11 cellular contexts compared by ENCODE assay signal in genomic region chr12:77947746-77948145, GRCh38.
"Had no signal": no experiment of that assay in that cellular context is flagged by ENCODE, and none has a peak within 500 bp of the region (broad histone marks: within the 10 kb centered on the region; RNA-seq: fewer than 3 reads in every experiment).

No MANE protein-coding gene starts in this region.

- H3K27me3 ChIP-seq: heart right ventricle, left lung, neural progenitor cell, thyroid gland had no signal

- H3K4me2 ChIP-seq: neural progenitor cell had no signal

- H3K36me3 ChIP-seq: heart right ventricle, left lung, neural progenitor cell, thyroid gland had no signal

- H3K9ac ChIP-seq: neural progenitor cell, parathyroid adenoma had no signal

- H3K27ac ChIP-seq: heart right ventricle, neural progenitor cell, parathyroid adenoma, thyroid gland had no signal

- H3K9me3 ChIP-seq: left lung, thyroid gland had no signal

- H2AFZ ChIP-seq: neural progenitor cell, parathyroid adenoma had no signal

- ATAC-seq: heart right ventricle; left lung; stimulated activated effector memory CD8-positive, alpha-beta T cell treated with anti-CD3 and anti-CD28 coated beads, Interleukin-12 subunit alpha, Interleukin-12 subunit beta, amount 100 ng/mL, for 72 hours had no signal

- H3K4me3 ChIP-seq: heart right ventricle, left lung, neural progenitor cell, thyroid gland had no signal

- H3K79me2 ChIP-seq: parathyroid adenoma had no signal

- H3K4me1 ChIP-seq: left lung, neural progenitor cell, thyroid gland had no signal

- DNase-seq: activated CD4-positive, alpha-beta T cell treated with anti-CD3 and anti-CD28 coated beads, Interleukin-2, amount 50 U/mL, for 1 hour; activated T-cell treated with anti-CD3 and anti-CD28 coated beads, Interleukin-2, amount 50 U/mL, for 1 hour; amygdala; heart right ventricle; left lung; small intestine; T-helper 2 cell; thyroid gland had no signal
